ENCODE assay signal across 15 cellular contexts in genomic region chr19:19422156-19422555, GRCh38. TPM values are rescaled to one million over a fixed set of nuclear protein-coding genes. Genes with fewer than 3 reads are reported as not detected.
DNase-seq lines count a peak whose midpoint lies in the region; ATAC-seq and TF ChIP-seq lines count a peak whose summit lies in the region.
"Had no signal": no experiment of that assay in that cellular context is flagged by ENCODE, and none has a peak within 500 bp of the region (broad histone marks: within the 10 kb centered on the region; RNA-seq: fewer than 3 reads in every experiment).

No MANE protein-coding gene starts in this region.

- intact Hi-C loops in CD4-positive, alpha-beta T cell (cut with DNase I, micrococcal nuclease), result no loop called here
- intact Hi-C loops in left ventricle myocardium inferior (cut with micrococcal nuclease), result no loop called here
- intact Hi-C loops in sigmoid colon (cut with DNase I), result no loop called here

- CTCF ChIA-PET in CD4-positive, alpha-beta T cell (lab: Charles Lee), result no interaction called here
- CTCF ChIA-PET in HEK293 (lab: Yijun Ruan, JAX), result no interaction called here

- TF ChIP-seq POLR2A in sigmoid colon (IDR thresholded peaks at IDR 0.05) (no peak), suprapubic skin (IDR thresholded peaks at IDR 0.05) (no peak)

- TF ChIP-seq CTCF in CD4-positive, alpha-beta T cell (IDR thresholded peaks at IDR 0.05), result no peak
- no peak for TF ChIP-seq CTCF in HEK293 (tag by site-specific recombination; IDR thresholded peaks at IDR 0.05)
- TF ChIP-seq CTCF in neutrophil (IDR thresholded peaks at IDR 0.05), result no peak
- no peak for TF ChIP-seq CTCF in left ventricle myocardium inferior (IDR thresholded peaks at IDR 0.05; ENCODE audit: borderline replicate concordance)
- no peak for TF ChIP-seq CTCF in sigmoid colon (IDR thresholded peaks at IDR 0.05)
- TF ChIP-seq CTCF in suprapubic skin (IDR thresholded peaks at IDR 0.05), result no peak

- H3K27me3 Mint-ChIP-seq in CD4-positive, alpha-beta T cell, result no peaks in the 10 kb centered on the region
- H3K27me3 Mint-ChIP-seq in effector memory CD8-positive, alpha-beta T cell, result no peaks in the 10 kb centered on the region

- TF ChIP-seq EP300 in sigmoid colon (IDR thresholded peaks at IDR 0.05) (no peak), suprapubic skin (IDR thresholded peaks at IDR 0.05) (no peak)

- peak overlapping the region; percentile 6 for H3K4me3 Mint-ChIP-seq in CD4-positive, alpha-beta T cell
- peak overlapping the region; percentile 76 to 78 for H3K4me3 Mint-ChIP-seq in effector memory CD8-positive, alpha-beta T cell

- 93 to 95% methylated on average over 5 of the region's 5 CpGs for WGBS in sigmoid colon, 2 donors
- 85% methylated on average over 5 of the region's 5 CpGs for WGBS in suprapubic skin

- H3K4me1 Mint-ChIP-seq in CD4-positive, alpha-beta T cell (ENCODE audit: low read depth), result peaks cover 80% of the 10 kb centered on the region
- H3K4me1 Mint-ChIP-seq in effector memory CD8-positive, alpha-beta T cell (ENCODE audit: low read depth in 2 of 2), result peaks cover 68 to 70% of the 10 kb centered on the region in 2 donors

- H3K27ac Mint-ChIP-seq in CD4-positive, alpha-beta T cell, result no peak overlapping the region
- peak overlapping the region; percentile 94 to 96 for H3K27ac Mint-ChIP-seq in effector memory CD8-positive, alpha-beta T cell

- POLR2A ChIA-PET in CD4-positive, alpha-beta T cell (lab: Charles Lee), result no interaction called here
- POLR2A ChIA-PET in HEK293 (lab: Yijun Ruan, JAX), result no interaction called here

- H3K9me3 Mint-ChIP-seq in CD4-positive, alpha-beta T cell, result no peaks in the 10 kb centered on the region
- peaks cover 0 to 2% of the 10 kb centered on the region in 2 donors for H3K9me3 Mint-ChIP-seq in effector memory CD8-positive, alpha-beta T cell

- no peaks in the 10 kb centered on the region for H3K27me3 ChIP-seq in CD4-positive, alpha-beta T cell (ENCODE audit: control insufficient read depth, insufficient read depth, low read length)
- H3K27me3 ChIP-seq in neutrophil (no peaks in the 10 kb centered on the region), left ventricle myocardium inferior (ENCODE audit: low read depth) (no peaks in the 10 kb centered on the region), sigmoid colon (no peaks in the 10 kb centered on the region), suprapubic skin (no peaks in the 10 kb centered on the region)

- H3K4me1 ChIP-seq in HEK293 (ENCODE audit: control insufficient read depth, insufficient read depth, low read length) (peaks cover 3% of the 10 kb centered on the region), neutrophil (ENCODE audit: control insufficient read depth in 1 of 2, insufficient read depth in 1 of 2, low read depth in 1 of 2, low read length in 1 of 2) (peaks cover 40 to 47% of the 10 kb centered on the region in 2 experiments), left ventricle myocardium inferior (peaks cover 72% of the 10 kb centered on the region), sigmoid colon (peaks cover 0 to 46% (median 25%) of the 10 kb centered on the region in 4 donors), suprapubic skin (peaks cover 44% of the 10 kb centered on the region)

- no peak overlapping the region for H3K4me3 ChIP-seq in HEK293 (ENCODE audit: low read depth, low read length)
- no peak overlapping the region for H3K4me3 ChIP-seq in neutrophil (ENCODE audit: low read depth in 1 of 2, low read length in 1 of 2)
- no peak overlapping the region for H3K4me3 ChIP-seq in left ventricle myocardium inferior
- no peak overlapping the region for H3K4me3 ChIP-seq in sigmoid colon
- H3K4me3 ChIP-seq in suprapubic skin, result no peak overlapping the region

- H3K27ac ChIP-seq in CD4-positive, alpha-beta T cell (ENCODE audit: low read depth, low read length), result no peak overlapping the region
- H3K27ac ChIP-seq in HEK293 (ENCODE audit: extremely low read depth, low read depth, low read length) (0 out of 2 replicates have a peak overlapping the region, but pooled peaks have one; percentile 30), neutrophil (peak overlapping the region; percentile 76), left ventricle myocardium inferior (replicated peaks) (no peak overlapping the region), sigmoid colon (no peak overlapping the region), suprapubic skin (no peak overlapping the region)
- H3K27ac ChIP-seq: HL-60 had no signal

- no peaks in the 10 kb centered on the region for H3K36me3 ChIP-seq in HEK293 (ENCODE audit: control insufficient read depth in 2 of 2, insufficient read depth in 1 of 2, low read length in 2 of 2)
- H3K36me3 ChIP-seq in neutrophil, result no peaks in the 10 kb centered on the region
- H3K36me3 ChIP-seq in left ventricle myocardium inferior, result no peaks in the 10 kb centered on the region
- no peaks in the 10 kb centered on the region for H3K36me3 ChIP-seq in sigmoid colon
- no peaks in the 10 kb centered on the region for H3K36me3 ChIP-seq in suprapubic skin

- no peak for ATAC-seq in CD4-positive, alpha-beta T cell (ENCODE audit: poor library complexity)
- no peak for ATAC-seq in effector memory CD8-positive, alpha-beta T cell (replicated peaks)
- ATAC-seq: HCT116, PC-3 had no signal

- peaks cover 4% of the 10 kb centered on the region for H3K36me3 Mint-ChIP-seq in CD4-positive, alpha-beta T cell (ENCODE audit: low read depth)
- peaks cover 47% of the 10 kb centered on the region for H3K36me3 Mint-ChIP-seq in effector memory CD8-positive, alpha-beta T cell (ENCODE audit: insufficient read depth)

- H3K9me3 ChIP-seq in CD4-positive, alpha-beta T cell (ENCODE audit: control insufficient read depth, low read length), result no peaks in the 10 kb centered on the region
- H3K9me3 ChIP-seq in HEK293 (ENCODE audit: control insufficient read depth, insufficient read depth, low read depth, low read length) (no peaks in the 10 kb centered on the region), neutrophil (no peaks in the 10 kb centered on the region), left ventricle myocardium inferior (replicated peaks) (no peaks in the 10 kb centered on the region), sigmoid colon (no peaks in the 10 kb centered on the region), suprapubic skin (no peaks in the 10 kb centered on the region)

- DNase-seq in CD4-positive, alpha-beta T cell, result no peak
- DNase-seq in effector memory CD8-positive, alpha-beta T cell, result no peak
- DNase-seq in left ventricle myocardium inferior (no peak), sigmoid colon (no peak), suprapubic skin (ENCODE audit: low spot score in 2 of 2) (no peak)
- DNase-seq: KG1, NCI-H1105, NCI-H1694 treated with DMSO at 0.1 percent for 48 hours, NCI-H345, NCI-H526 treated with DMSO at 0.1 percent for 48 hours, PC-3 had no signal

TF ChIP-seq in HEK293, 187 proteins besides CTCF, POLR2A, EP300 and RAD21:
- TF ChIP-seq YY1 (tag by site-specific recombination; IDR thresholded peaks at IDR 0.05) (no peak), ZBTB44 (tag by site-specific recombination; IDR thresholded peaks at IDR 0.05) (no peak), ZNF529 (tag by site-specific recombination; IDR thresholded peaks at IDR 0.05; ENCODE audit: insufficient replicate concordance) (no peak), ZIC2 (tag by site-specific recombination; IDR thresholded peaks at IDR 0.05) (0 out of 2 replicates have a peak, but pooled peaks have one; percentile 12), ZNF24 (tag by site-specific recombination; IDR thresholded peaks at IDR 0.05) (no peak), ZNF704 (tag by site-specific recombination; IDR thresholded peaks at IDR 0.05) (no peak), ZNF311 (tag by site-specific recombination; IDR thresholded peaks at IDR 0.05; ENCODE audit: borderline replicate concordance) (no peak), ZNF629 (tag by site-specific recombination; IDR thresholded peaks at IDR 0.05) (no peak)

RNA-seq across cellular contexts. Expression of gene GATAD2A, which starts 16.7 kb away (rescaled TPM):
- 100 to 1,000 TPM; 104 to 107 TPM for total RNA-seq in CD4-positive, alpha-beta T cell
- total RNA-seq in left ventricle myocardium inferior (24.1 TPM), sigmoid colon (100 to 1,000 TPM in 1 of 4 donors, 10 to 100 TPM in 3; 18.5 to 138 (median 25.5) TPM), suprapubic skin (10 to 100 TPM; 83.1 to 88.8 (median 86.4) TPM)
- 10 to 100 TPM; 23.4 to 50.5 (median 31.0) TPM for polyA plus RNA-seq in sigmoid colon

Comparison
In these comparisons a context has a peak if more than half of its experiments do, and no peak if none do; other contexts are left out.
1. H3K27ac ChIP-seq: peak in HEK293 (single experiment) and neutrophil (single experiment); none in CD4-positive, alpha-beta T cell (single experiment), left ventricle myocardium inferior (single experiment), sigmoid colon (0 of 4) and suprapubic skin (single experiment).